In the genomic region with DNA sequence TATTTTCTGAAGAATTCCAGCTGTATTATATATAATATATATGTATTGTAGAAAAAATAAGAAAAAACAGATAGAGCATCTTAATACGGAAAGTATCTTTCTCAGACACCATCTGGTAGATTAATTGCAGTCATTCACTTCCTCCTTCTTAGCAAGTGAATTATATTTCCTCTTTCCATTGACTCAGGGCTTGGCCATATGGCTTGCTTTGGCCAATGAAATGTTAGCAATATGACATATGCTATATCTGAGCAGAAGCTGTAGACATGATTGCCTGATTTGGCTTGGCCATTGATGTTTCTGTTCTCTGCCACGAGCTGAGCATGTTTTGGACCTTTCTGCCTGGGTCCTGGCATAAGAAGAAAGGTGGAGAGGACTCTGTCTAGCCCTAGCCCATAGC, we compare ENCODE assay signal across 1 cellular context.
TF ChIP-seq lines count a peak whose summit lies in the region.

No MANE protein-coding gene starts in this region.

TF ChIP-seq in HepG2, 621 proteins besides CTCF, POLR2A, EP300 and RAD21 (continued from another document):
- TF ChIP-seq DRAP1 (CRISPR knock-in tag; IDR thresholded peaks at IDR 0.05) = no peak
